ENCODE assay signal across 20 cellular contexts in genomic region chr21:34953950-34954349, GRCh38.
DNase-seq lines count a peak whose midpoint lies in the region; ATAC-seq and TF ChIP-seq lines count a peak whose summit lies in the region.
"Had no signal": no experiment of that assay in that cellular context is flagged by ENCODE, and none has a peak within 500 bp of the region (broad histone marks: within the 10 kb centered on the region; RNA-seq: fewer than 3 reads in every experiment).

No MANE protein-coding gene starts in this region.

- no peak for TF ChIP-seq CTCF in CD8-positive, alpha-beta T cell (IDR thresholded peaks at IDR 0.05)
- no peak for TF ChIP-seq CTCF in mucosa of descending colon (IDR thresholded peaks at IDR 0.05)

- intact Hi-C loops in activated CD4-positive, alpha-beta memory T cell treated with anti-CD3 and anti-CD28 coated beads for 36 hours (cut with micrococcal nuclease), result no loop called here
- intact Hi-C loops in CD8-positive, alpha-beta T cell (cut with DNase I, micrococcal nuclease), result loop anchor here in 1 of 2 experiments (2.0 kb wide), 2 partner anchors 15 to 17 kb away; no protein-coding TSS in a partner anchor
- intact Hi-C loops in mucosa of descending colon (cut with DNase I, micrococcal nuclease), result no loop called here

- H3K27me3 Mint-ChIP-seq in activated CD4-positive, alpha-beta memory T cell treated with anti-CD3 and anti-CD28 coated beads for 36 hours, result no peaks in the 10 kb centered on the region
- H3K27me3 Mint-ChIP-seq in activated CD4-positive, alpha-beta memory T cell treated with anti-CD3 and anti-CD28 coated beads, Interleukin-2, amount 10 ng/mL, durations not matched to agents 7 days and 5 days, result no peaks in the 10 kb centered on the region
- H3K27me3 Mint-ChIP-seq in CD8-positive, alpha-beta T cell (ENCODE audit: low read depth), result no peaks in the 10 kb centered on the region
- no peaks in the 10 kb centered on the region for H3K27me3 Mint-ChIP-seq in T-helper 2 cell treated with Interferon-gamma antibody and Interleukin-4, amounts not matched to agents 5 μg/mL and 100 μg/mL, for 36 hours (ENCODE audit: low read depth)
- H3K27me3 Mint-ChIP-seq in memory B cell, result no peaks in the 10 kb centered on the region
- H3K27me3 Mint-ChIP-seq: CD4-positive, CD25-positive, alpha-beta regulatory T cell had no signal

- no peak for DNase-seq in activated CD4-positive, alpha-beta memory T cell treated with anti-CD3 and anti-CD28 coated beads for 36 hours
- DNase-seq in activated CD4-positive, alpha-beta memory T cell treated with anti-CD3 and anti-CD28 coated beads, Interleukin-2, amount 10 ng/mL, durations not matched to agents 7 days and 5 days, result no peak
- no peak for DNase-seq in CD8-positive, alpha-beta T cell
- no peak for DNase-seq in T-helper 2 cell treated with Interferon-gamma antibody and Interleukin-4, amounts not matched to agents 5 μg/mL and 100 μg/mL, for 36 hours (ENCODE audit: low spot score)
- DNase-seq in memory B cell (ENCODE audit: low spot score in 2 of 2), result no peak
- no peak for DNase-seq in islet precursor cell
- DNase-seq in mucosa of descending colon, result no peak
- DNase-seq: BE2C; CD4-positive, CD25-positive, alpha-beta regulatory T cell; DMS53; GM23248; NCI-H1436; NCI-H1930; NCI-H226; NCI-H524; PC-3; RPMI8226; SHP77 treated with DMSO at 0.1 percent for 48 hours had no signal

- no peaks in the 10 kb centered on the region for H3K27me3 ChIP-seq in CD8-positive, alpha-beta T cell (ENCODE audit: insufficient read depth, low read length)
- H3K27me3 ChIP-seq: BE2C had no signal

- H3K36me3 ChIP-seq in CD8-positive, alpha-beta T cell (ENCODE audit: insufficient read depth, low read length), result no peaks in the 10 kb centered on the region
- no peaks in the 10 kb centered on the region for H3K36me3 ChIP-seq in mucosa of descending colon (ENCODE audit: low read depth)
- H3K36me3 ChIP-seq: BE2C, HAP-1 had no signal

- peaks cover 6% of the 10 kb centered on the region for H3K36me3 Mint-ChIP-seq in activated CD4-positive, alpha-beta memory T cell treated with anti-CD3 and anti-CD28 coated beads for 36 hours
- H3K36me3 Mint-ChIP-seq in activated CD4-positive, alpha-beta memory T cell treated with anti-CD3 and anti-CD28 coated beads, Interleukin-2, amount 10 ng/mL, durations not matched to agents 7 days and 5 days (ENCODE audit: low read depth), result peaks cover 34% of the 10 kb centered on the region
- peaks cover 33% of the 10 kb centered on the region for H3K36me3 Mint-ChIP-seq in CD8-positive, alpha-beta T cell
- peaks cover 45% of the 10 kb centered on the region for H3K36me3 Mint-ChIP-seq in T-helper 2 cell treated with Interferon-gamma antibody and Interleukin-4, amounts not matched to agents 5 μg/mL and 100 μg/mL, for 36 hours (ENCODE audit: low read depth)
- peaks cover 23% of the 10 kb centered on the region for H3K36me3 Mint-ChIP-seq in memory B cell

- no peak overlapping the region for H3K4me3 Mint-ChIP-seq in activated CD4-positive, alpha-beta memory T cell treated with anti-CD3 and anti-CD28 coated beads for 36 hours
- H3K4me3 Mint-ChIP-seq in activated CD4-positive, alpha-beta memory T cell treated with anti-CD3 and anti-CD28 coated beads, Interleukin-2, amount 10 ng/mL, durations not matched to agents 7 days and 5 days, result no peak overlapping the region
- H3K4me3 Mint-ChIP-seq in CD8-positive, alpha-beta T cell, result no peak overlapping the region
- H3K4me3 Mint-ChIP-seq in T-helper 2 cell treated with Interferon-gamma antibody and Interleukin-4, amounts not matched to agents 5 μg/mL and 100 μg/mL, for 36 hours, result peak overlapping the region; percentile 24
- no peak overlapping the region for H3K4me3 Mint-ChIP-seq in memory B cell

- peaks cover 74% of the 10 kb centered on the region for H3K4me1 Mint-ChIP-seq in activated CD4-positive, alpha-beta memory T cell treated with anti-CD3 and anti-CD28 coated beads for 36 hours (ENCODE audit: low read depth)
- H3K4me1 Mint-ChIP-seq in activated CD4-positive, alpha-beta memory T cell treated with anti-CD3 and anti-CD28 coated beads, Interleukin-2, amount 10 ng/mL, durations not matched to agents 7 days and 5 days, result peaks cover 53% of the 10 kb centered on the region
- peaks cover 80% of the 10 kb centered on the region for H3K4me1 Mint-ChIP-seq in CD8-positive, alpha-beta T cell (ENCODE audit: low read depth)
- peaks cover 66% of the 10 kb centered on the region for H3K4me1 Mint-ChIP-seq in T-helper 2 cell treated with Interferon-gamma antibody and Interleukin-4, amounts not matched to agents 5 μg/mL and 100 μg/mL, for 36 hours (ENCODE audit: low read depth)
- H3K4me1 Mint-ChIP-seq in memory B cell, result peaks cover 11% of the 10 kb centered on the region

- H3K9me3 Mint-ChIP-seq in activated CD4-positive, alpha-beta memory T cell treated with anti-CD3 and anti-CD28 coated beads for 36 hours, result no peaks in the 10 kb centered on the region
- H3K9me3 Mint-ChIP-seq in activated CD4-positive, alpha-beta memory T cell treated with anti-CD3 and anti-CD28 coated beads, Interleukin-2, amount 10 ng/mL, durations not matched to agents 7 days and 5 days, result peaks cover 8% of the 10 kb centered on the region
- no peaks in the 10 kb centered on the region for H3K9me3 Mint-ChIP-seq in CD8-positive, alpha-beta T cell
- H3K9me3 Mint-ChIP-seq in T-helper 2 cell treated with Interferon-gamma antibody and Interleukin-4, amounts not matched to agents 5 μg/mL and 100 μg/mL, for 36 hours, result peaks cover 3% of the 10 kb centered on the region
- peaks cover 2% of the 10 kb centered on the region for H3K9me3 Mint-ChIP-seq in memory B cell
- H3K9me3 Mint-ChIP-seq: CD4-positive, CD25-positive, alpha-beta regulatory T cell had no signal

- peak overlapping the region; percentile 52 for H3K27ac Mint-ChIP-seq in activated CD4-positive, alpha-beta memory T cell treated with anti-CD3 and anti-CD28 coated beads for 36 hours
- no peak overlapping the region for H3K27ac Mint-ChIP-seq in activated CD4-positive, alpha-beta memory T cell treated with anti-CD3 and anti-CD28 coated beads, Interleukin-2, amount 10 ng/mL, durations not matched to agents 7 days and 5 days
- H3K27ac Mint-ChIP-seq in CD8-positive, alpha-beta T cell, result peak overlapping the region; percentile 75
- peak overlapping the region; percentile 73 for H3K27ac Mint-ChIP-seq in T-helper 2 cell treated with Interferon-gamma antibody and Interleukin-4, amounts not matched to agents 5 μg/mL and 100 μg/mL, for 36 hours
- H3K27ac Mint-ChIP-seq in memory B cell, result peak overlapping the region; percentile 22

- no peak overlapping the region for H3K4me3 ChIP-seq in CD8-positive, alpha-beta T cell (ENCODE audit: low read depth, low read length)
- H3K4me3 ChIP-seq in mucosa of descending colon, result no peak overlapping the region
- H3K4me3 ChIP-seq: GM23248, HAP-1 had no signal

- H3K4me1 ChIP-seq in CD8-positive, alpha-beta T cell (ENCODE audit: insufficient read depth, low read length), result peaks cover 36% of the 10 kb centered on the region
- H3K4me1 ChIP-seq in mucosa of descending colon (ENCODE audit: low read depth), result peaks cover under 1% of the 10 kb centered on the region
- H3K4me1 ChIP-seq: BE2C, HAP-1 had no signal

- ATAC-seq in CD8-positive, alpha-beta T cell, result no peak
- ATAC-seq in memory B cell (ENCODE audit: low read depth) (no peak), HG03342 (IDR thresholded peaks at IDR 0.05; ENCODE audit: unreplicated experiment) (no peak), mucosa of descending colon (no peak)
- ATAC-seq: PC-3 had no signal

- H3K27ac ChIP-seq in CD8-positive, alpha-beta T cell (ENCODE audit: low read depth, low read length), result no peak overlapping the region
- H3K27ac ChIP-seq: GM23248 had no signal

- CTCF ChIA-PET in activated CD4-positive, alpha-beta memory T cell treated with anti-CD3 and anti-CD28 coated beads for 36 hours (lab: Charles Lee), result interaction anchor here (0.8 to 2.0 kb wide), 4 partner anchors 9 to 64 kb away, joined by 3 to 6 read pairs (median 4); no protein-coding TSS in a partner anchor
- CTCF ChIA-PET in activated CD4-positive, alpha-beta memory T cell treated with anti-CD3 and anti-CD28 coated beads, Interleukin-2, amount 10 ng/mL, durations not matched to agents 7 days and 5 days (lab: Charles Lee), result interaction anchor here (0.6 to 1.2 kb wide), 2 partner anchors 14 to 1592 kb away, joined by 4 read pairs; no protein-coding TSS in a partner anchor
- CTCF ChIA-PET in CD8-positive, alpha-beta T cell (lab: Charles Lee), result interaction anchor here (1.2 kb wide), 1 partner anchor 20 kb away, joined by 4 read pairs; no protein-coding TSS in a partner anchor

- POLR2A ChIA-PET in activated CD4-positive, alpha-beta memory T cell treated with anti-CD3 and anti-CD28 coated beads for 36 hours (lab: Charles Lee), result interaction anchor here (1.8 to 2.7 kb wide), 3 partner anchors 13 to 66 kb away, joined by 6 to 9 read pairs (median 7); no protein-coding TSS in a partner anchor
- POLR2A ChIA-PET in activated CD4-positive, alpha-beta memory T cell treated with anti-CD3 and anti-CD28 coated beads, Interleukin-2, amount 10 ng/mL, durations not matched to agents 7 days and 5 days (lab: Charles Lee), result interaction anchor here (1.1 to 3.2 kb wide), 8 partner anchors 9 to 72 kb away, joined by 3 to 15 read pairs (median 4); no protein-coding TSS in a partner anchor
- POLR2A ChIA-PET in CD8-positive, alpha-beta T cell (lab: Charles Lee), result interaction anchor here (1.2 to 2.4 kb wide), 4 partner anchors 18 to 94 kb away, joined by 3 to 9 read pairs (median 6); no protein-coding TSS in a partner anchor

- no peaks in the 10 kb centered on the region for H3K9me3 ChIP-seq in CD8-positive, alpha-beta T cell (ENCODE audit: low read length)
- H3K9me3 ChIP-seq in mucosa of descending colon, result no peaks in the 10 kb centered on the region
- H3K9me3 ChIP-seq: BE2C, HAP-1 had no signal
